Comparison of ENCODE assay signal across 13 cellular contexts in the genomic region with DNA sequence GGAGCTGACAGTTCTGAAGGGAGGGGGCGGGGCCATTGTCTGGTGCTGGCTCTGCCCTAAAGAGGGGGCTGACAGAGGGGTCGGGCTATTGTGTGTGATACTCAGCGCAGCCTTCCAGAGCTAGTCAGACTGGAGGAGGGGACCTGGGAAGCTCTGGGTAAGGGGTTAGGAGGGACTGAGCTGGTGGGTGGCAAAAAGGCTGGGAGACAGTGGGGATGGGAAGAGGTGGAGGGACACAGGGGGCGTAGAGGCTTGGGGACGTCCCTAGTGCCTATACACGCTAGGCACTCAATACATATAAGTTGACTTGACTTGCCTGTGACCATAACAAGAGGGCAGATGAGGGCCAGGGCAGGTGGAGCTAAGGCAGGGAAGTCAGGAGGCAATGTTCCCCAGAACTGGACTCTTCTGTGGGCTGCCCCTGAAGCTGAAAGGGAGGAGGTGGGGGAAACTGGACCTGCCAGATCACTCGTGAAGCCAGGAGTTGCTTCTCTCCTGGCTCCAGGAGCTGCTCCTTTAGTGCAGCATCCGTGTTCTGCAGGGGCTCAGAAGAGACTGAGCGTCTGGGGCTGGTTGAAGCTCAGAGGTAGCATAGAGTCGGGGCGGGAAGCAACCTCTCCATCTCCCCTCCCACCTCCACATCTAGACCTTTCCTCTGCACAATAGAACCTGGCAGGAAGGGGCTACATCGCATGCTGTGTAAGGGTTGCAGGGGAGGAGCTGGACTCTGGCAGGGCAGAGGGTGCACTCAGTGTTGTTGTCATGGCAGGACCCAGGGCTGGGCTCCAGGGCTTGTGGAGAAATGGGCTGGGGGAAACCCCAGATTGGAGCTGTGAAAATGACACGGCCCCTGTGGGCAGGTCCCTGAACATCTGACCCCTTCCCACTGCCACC. TPM values are rescaled to one million over a fixed set of nuclear protein-coding genes. Genes with fewer than 3 reads are reported as not detected.
A peak's percentile ranks its signal among the peaks of the same experiment; 100 is the strongest.
DNase-seq lines count a peak whose midpoint lies in the region; ATAC-seq and TF ChIP-seq lines count a peak whose summit lies in the region.
"Had no signal": no experiment of that assay in that cellular context is flagged by ENCODE, and none has a peak within 500 bp of the region (broad histone marks: within the 10 kb centered on the region; RNA-seq: fewer than 3 reads in every experiment).

No MANE protein-coding gene starts in this region.

- H3K36me3 ChIP-seq in thyroid gland, result no peaks in the 10 kb centered on the region

- peaks cover 41 to 64% of the 10 kb centered on the region in 2 donors for H3K4me1 ChIP-seq in thyroid gland

- ATAC-seq in HG02623 (IDR thresholded peaks at IDR 0.05; ENCODE audit: unreplicated experiment), result no peak
- ATAC-seq: effector memory CD8-positive, alpha-beta T cell; T-cell had no signal

- H3K27ac Mint-ChIP-seq in activated naive CD4-positive, alpha-beta T cell treated with anti-CD3 and anti-CD28 coated beads, Interleukin-2, amount 50 U/mL, for 24 hours, result peak overlapping the region; percentile 23
- H3K27ac Mint-ChIP-seq: T-cell had no signal

- peak overlapping the region in 2 of 3 donors; percentile 46 to 81 for H3K27ac ChIP-seq in thyroid gland

- no peaks in the 10 kb centered on the region for H3K36me3 Mint-ChIP-seq in activated naive CD4-positive, alpha-beta T cell treated with anti-CD3 and anti-CD28 coated beads, Interleukin-2, amount 50 U/mL, for 24 hours
- H3K36me3 Mint-ChIP-seq: T-cell had no signal

- WGBS in thyroid gland, 2 donors, result 44 to 50% methylated on average over 13 of the region's 13 CpGs

- TF ChIP-seq POLR2A in thyroid gland (IDR thresholded peaks at IDR 0.05), result no peak

- H3K27me3 ChIP-seq in thyroid gland, result no peaks in the 10 kb centered on the region

- H3K4me1 Mint-ChIP-seq in activated naive CD4-positive, alpha-beta T cell treated with anti-CD3 and anti-CD28 coated beads, Interleukin-2, amount 50 U/mL, for 24 hours, result peaks cover 22% of the 10 kb centered on the region

- peak overlapping the region; percentile 34 for H3K4me3 ChIP-seq in iPS-18c (ENCODE audit: insufficient read depth, low read depth, low read length)
- H3K4me3 ChIP-seq in thyroid gland (replicated peaks in 1 of 3), result no peak overlapping the region
- H3K4me3 ChIP-seq: K562 had no signal

- DNase-seq in activated naive CD4-positive, alpha-beta T cell treated with Interleukin-2 at 50 U/mL for 16 hours, result no peak
- DNase-seq in RPMI8226, result peak; percentile 37
- no peak for DNase-seq in thyroid gland
- no peak for DNase-seq in NCI-H524 treated with DMSO at 0.1 percent for 48 hours (lab: John Stamatoyannopoulos, UW)
- no peak for DNase-seq in DMS53 treated with DMSO at 0.1 percent for 48 hours (lab: John Stamatoyannopoulos, UW; ENCODE audit: unreplicated experiment)
- DNase-seq: effector memory CD8-positive, alpha-beta T cell; EL; NCI-H187 had no signal

- no peaks in the 10 kb centered on the region for H3K9me3 Mint-ChIP-seq in activated naive CD4-positive, alpha-beta T cell treated with anti-CD3 and anti-CD28 coated beads, Interleukin-2, amount 50 U/mL, for 24 hours
- H3K9me3 Mint-ChIP-seq: effector memory CD8-positive, alpha-beta T cell; T-cell had no signal

- H3K9me3 ChIP-seq in iPS-18c (ENCODE audit: control insufficient read depth, insufficient read depth, low read length) (no peaks in the 10 kb centered on the region), thyroid gland (no peaks in the 10 kb centered on the region)

- TF ChIP-seq CTCF in thyroid gland (IDR thresholded peaks at IDR 0.05), result no peak

- intact Hi-C loops in thyroid gland (cut with DNase I), result no loop called here

- peaks cover 2% of the 10 kb centered on the region for H3K27me3 Mint-ChIP-seq in activated naive CD4-positive, alpha-beta T cell treated with anti-CD3 and anti-CD28 coated beads, Interleukin-2, amount 50 U/mL, for 24 hours
- H3K27me3 Mint-ChIP-seq: T-cell had no signal

- no peak overlapping the region for H3K4me3 Mint-ChIP-seq in activated naive CD4-positive, alpha-beta T cell treated with anti-CD3 and anti-CD28 coated beads, Interleukin-2, amount 50 U/mL, for 24 hours

RNA-seq across cellular contexts. Expression of gene SEMA4A, which starts 3.0 kb away (rescaled TPM):
- 10 to 100 TPM; 21.5 to 50.8 (median 37.5) TPM for total RNA-seq in thyroid gland

RNA-seq across cellular contexts. Expression of gene LMNA, which starts 35.8 kb away (rescaled TPM):
- total RNA-seq in thyroid gland, result 100 to 1,000 TPM; 235 to 412 (median 327) TPM

RNA-seq across cellular contexts. Expression of gene SLC25A44, which starts 43.5 kb away (rescaled TPM):
- 10 to 100 TPM; 14.5 to 19.7 (median 17.7) TPM for total RNA-seq in thyroid gland
